ENCODE assay signal across 8 cellular contexts in genomic region chr13:20567881-20568528, GRCh38. TPM values are rescaled to one million over a fixed set of nuclear protein-coding genes. Genes with fewer than 3 reads are reported as not detected.
DNase-seq lines count a peak whose midpoint lies in the region; ATAC-seq and TF ChIP-seq lines count a peak whose summit lies in the region.

No MANE protein-coding gene starts in this region.

- TF ChIP-seq CTCF in astrocyte of the cerebellum (IDR thresholded peaks at IDR 0.05; ENCODE audit: low read depth, low read length, missing control alignments) (no peak), lower leg skin (IDR thresholded peaks at IDR 0.05) (no peak), tibial artery (IDR thresholded peaks at IDR 0.05) (no peak)

- no peaks in the 10 kb centered on the region for H3K27me3 Mint-ChIP-seq in activated T-cell treated with anti-CD3 and anti-CD28 coated beads, Interleukin-2, amount 50 U/mL, for 72 hours (ENCODE audit: low read depth)

- intact Hi-C loops in lower leg skin (cut with DNase I; ENCODE audit: low total_unique reads) = no loop called here
- intact Hi-C loops in tibial artery (cut with DNase I; ENCODE audit: low total_unique reads) = loop anchor here (5.0 kb wide), 1 partner anchor 41 kb away; the partner anchor contains the start of gene CRYL1

- H3K4me1 Mint-ChIP-seq in activated T-cell treated with anti-CD3 and anti-CD28 coated beads, Interleukin-2, amount 50 U/mL, for 72 hours (ENCODE audit: low read depth) = peaks cover 27% of the 10 kb centered on the region

- peak overlapping the region; percentile 97 for H3K27ac Mint-ChIP-seq in activated T-cell treated with anti-CD3 and anti-CD28 coated beads, Interleukin-2, amount 50 U/mL, for 72 hours

- H3K9me3 Mint-ChIP-seq in activated T-cell treated with anti-CD3 and anti-CD28 coated beads, Interleukin-2, amount 50 U/mL, for 72 hours = peaks cover 7 to 10% of the 10 kb centered on the region in 2 donors

- 12 to 24% methylated on average over 9 of the region's 9 CpGs for WGBS in lower leg skin, 2 donors

- H3K4me1 ChIP-seq in tibial artery = peaks cover 0 to 17% (median 4%) of the 10 kb centered on the region in 4 donors

- no peak for ATAC-seq in activated T-cell treated with anti-CD3 and anti-CD28 coated beads, Interleukin-2, amount 50 U/mL, for 72 hours (replicated peaks in 1 of 2)
- no peak for ATAC-seq in HG02884 (IDR thresholded peaks at IDR 0.05; ENCODE audit: unreplicated experiment)

- H3K36me3 ChIP-seq in tibial artery = peaks cover 0 to 6% (median 0%) of the 10 kb centered on the region in 3 donors

- peak overlapping the region; percentile 92 to 98 for H3K4me3 Mint-ChIP-seq in activated T-cell treated with anti-CD3 and anti-CD28 coated beads, Interleukin-2, amount 50 U/mL, for 72 hours

- H3K9me3 ChIP-seq in tibial artery = peaks cover 0 to 6% (median 0%) of the 10 kb centered on the region in 3 donors

- no peak for DNase-seq in activated T-cell treated with anti-CD3 and anti-CD28 coated beads, Interleukin-2, amount 50 U/mL, for 72 hours
- DNase-seq in activated T-cell treated with anti-CD3 and anti-CD28 coated beads, Interleukin-2, amount 50 U/mL, for 1 hour = no peak
- no peak for DNase-seq in astrocyte of the cerebellum (ENCODE audit: low read depth)
- DNase-seq in lower leg skin (ENCODE audit: low spot score in 2 of 2) = no peak
- no peak for DNase-seq in tibial artery
- no peak for DNase-seq in globus pallidus (ENCODE audit: low spot score)
- no peak for DNase-seq in NCI-H510A (lab: John Stamatoyannopoulos, UW)

- H3K27me3 ChIP-seq in tibial artery = no peaks in the 10 kb centered on the region

- in situ Hi-C loops in astrocyte of the cerebellum (cut with HindIII; ENCODE audit: low sequenced_read_pairs) = loop anchor here (5.0 kb wide), 1 partner anchor 41 kb away; the partner anchor contains the start of gene CRYL1

- TF ChIP-seq POLR2A in lower leg skin (IDR thresholded peaks at IDR 0.05) = no peak

- H3K4me3 ChIP-seq in astrocyte of the cerebellum (ENCODE audit: low read depth, low read length) (peak overlapping the region; percentile 62), lower leg skin (ENCODE audit: low read depth, poor library complexity, severe bottlenecking) (peak overlapping the region; percentile 50), tibial artery (peak overlapping the region; percentile 73 to 80)

- peaks cover 8 to 13% of the 10 kb centered on the region in 2 donors for H3K36me3 Mint-ChIP-seq in activated T-cell treated with anti-CD3 and anti-CD28 coated beads, Interleukin-2, amount 50 U/mL, for 72 hours (ENCODE audit: insufficient read depth in 2 of 2)

- peak overlapping the region; percentile 89 to 93 for H3K27ac ChIP-seq in tibial artery

RNA-seq across cellular contexts. Expression of gene IFT88, which starts 1.0 kb away (rescaled TPM):
- 1 to 10 TPM; 5.0 to 5.5 TPM for total RNA-seq in activated T-cell treated with anti-CD3 and anti-CD28 coated beads, Interleukin-2, amount 50 U/mL, for 72 hours
- total RNA-seq in lower leg skin = 1 to 10 TPM; 3.5 to 8.0 (median 6.9) TPM

RNA-seq across cellular contexts. Expression of gene CRYL1, which starts 42.3 kb away (rescaled TPM):
- 10 to 100 TPM; 15.7 to 16.7 TPM for total RNA-seq in activated T-cell treated with anti-CD3 and anti-CD28 coated beads, Interleukin-2, amount 50 U/mL, for 72 hours
- total RNA-seq in lower leg skin = 10 to 100 TPM; 10.3 to 21.4 (median 16.8) TPM
